In genomic region chr19:19202707-19203011, GRCh38 we compare ENCODE assay signal across 1 cellular context.
TF ChIP-seq lines count a peak whose summit lies in the region.

No MANE protein-coding gene starts in this region.

TF ChIP-seq in H1, 55 proteins besides CTCF, POLR2A, EP300 and RAD21:
- TF ChIP-seq NRF1 (IDR thresholded peaks at IDR 0.05; ENCODE audit: low read depth, low read length): no peak
- no peak for TF ChIP-seq TEAD4 (IDR thresholded peaks at IDR 0.05; ENCODE audit: low read depth, low read length)
- peak; percentile 11 for TF ChIP-seq KDM4A (IDR thresholded peaks at IDR 0.05; ENCODE audit: low read depth, low read length, severe bottlenecking)
TF ChIP-seq in H1: peak in this region for 1.
